In the genomic region with DNA sequence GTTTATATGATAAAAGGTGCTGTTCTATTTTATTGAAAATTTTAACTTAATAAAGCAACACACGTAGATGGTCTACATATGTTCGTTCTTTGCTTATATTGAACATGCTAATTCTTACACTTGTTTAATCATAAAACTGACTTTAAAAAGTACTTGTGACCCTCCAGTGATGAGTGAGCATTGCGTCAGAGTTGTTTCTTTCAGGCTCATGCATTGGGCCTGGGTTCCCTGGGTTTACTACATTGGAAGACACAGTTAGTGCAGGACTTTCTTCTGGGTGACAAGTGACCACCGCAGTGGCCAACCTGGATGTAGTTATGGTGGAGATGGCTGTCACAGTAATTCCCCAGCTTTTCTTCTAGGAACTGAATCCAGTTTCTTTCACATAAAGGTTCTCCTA, we compare ENCODE assay signal across 1 cellular context. TPM values are rescaled to one million over a fixed set of nuclear protein-coding genes. Genes with fewer than 3 reads are reported as not detected.
"Had no signal": no experiment of that assay in that cellular context is flagged by ENCODE, and none has a peak within 500 bp of the region (broad histone marks: within the 10 kb centered on the region; RNA-seq: fewer than 3 reads in every experiment).

No MANE protein-coding gene starts in this region.

RNA-seq across cellular contexts. Expression of gene CD8A, which starts 57.2 kb away (rescaled TPM):
- total RNA-seq: cardiac muscle cell had no signal
- polyA plus RNA-seq: cardiac muscle cell had no signal
